1 cellular context compared by ENCODE assay signal in genomic region chr1:152227310-152227928, GRCh38.
TF ChIP-seq lines count a peak whose summit lies in the region.

No MANE protein-coding gene starts in this region.

TF ChIP-seq in Ishikawa, 13 proteins besides CTCF, POLR2A, EP300 and RAD21 (continued from another document):
- TF ChIP-seq REST (IDR thresholded peaks at IDR 0.05; ENCODE audit: low read depth) = no peak
- no peak for TF ChIP-seq USF1 (IDR thresholded peaks at IDR 0.05)
- TF ChIP-seq TAF1 (IDR thresholded peaks at IDR 0.05; ENCODE audit: low read depth) = no peak
- TF ChIP-seq ZBTB7A (IDR thresholded peaks at IDR 0.05; ENCODE audit: low read depth) = no peak
- TF ChIP-seq TEAD4 (IDR thresholded peaks at IDR 0.05) = no peak
- TF ChIP-seq MAX (IDR thresholded peaks at IDR 0.05) = no peak
